3 cellular contexts compared by ENCODE assay signal in genomic region chr19:17986569-17986968, GRCh38. TPM values are rescaled to one million over a fixed set of nuclear protein-coding genes. Genes with fewer than 3 reads are reported as not detected.
"Had no signal": no experiment of that assay in that cellular context is flagged by ENCODE, and none has a peak within 500 bp of the region (broad histone marks: within the 10 kb centered on the region; RNA-seq: fewer than 3 reads in every experiment).

No MANE protein-coding gene starts in this region.

RNA-seq across cellular contexts. Expression of gene KCNN1, which starts 19.7 kb away (rescaled TPM):
- total RNA-seq: HT1080, IMR-90 had no signal
- polyA plus RNA-seq: IgD-negative memory B cell had no signal
